19 cellular contexts compared by ENCODE assay signal in the genomic region with DNA sequence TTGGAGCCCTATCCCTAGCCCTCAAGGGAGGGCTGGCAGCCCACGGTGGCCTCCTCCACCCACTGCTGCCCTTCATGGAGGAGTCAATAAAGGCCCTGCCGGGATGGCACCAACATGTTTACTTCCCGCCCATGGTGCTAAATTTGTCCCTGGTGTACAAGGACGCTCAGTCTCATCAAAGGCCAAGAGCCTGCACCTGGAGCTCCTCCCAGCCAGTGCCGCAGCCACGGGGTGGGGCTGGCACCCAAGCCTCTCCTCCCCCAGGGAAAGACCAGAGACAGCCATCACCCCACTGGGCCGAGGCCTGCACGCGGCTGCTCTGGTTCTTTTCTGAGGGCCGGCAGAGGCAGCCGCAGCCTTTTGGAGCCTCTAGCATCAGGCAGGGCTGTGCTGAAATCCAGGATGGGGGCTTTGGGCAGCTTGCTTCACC. TPM values are rescaled to one million over a fixed set of nuclear protein-coding genes. Genes with fewer than 3 reads are reported as not detected.
DNase-seq lines count a peak whose midpoint lies in the region; ATAC-seq, FAIRE-seq and TF ChIP-seq lines count a peak whose summit lies in the region.
"Had no signal": no experiment of that assay in that cellular context is flagged by ENCODE, and none has a peak within 500 bp of the region (broad histone marks: within the 10 kb centered on the region; RNA-seq: fewer than 3 reads in every experiment).

No MANE protein-coding gene starts in this region.

- POLR2A ChIA-PET in HepG2 (lab: Yijun Ruan, JAX) = no interaction called here
- POLR2A ChIA-PET in OCI-LY7 (lab: Charles Lee) = no interaction called here

- H3K4me3 ChIP-seq in MM.1S (ENCODE audit: low read length) (no peak overlapping the region), heart left ventricle (no peak overlapping the region), HepG2 (replicated peaks in 1 of 3; ENCODE audit: insufficient read depth in 1 of 3, low read depth in 2 of 3, low read length in 3 of 3) (no peak overlapping the region), psoas muscle (no peak overlapping the region), OCI-LY7 (ENCODE audit: low read depth, low read length, poor library complexity, severe bottlenecking) (no peak overlapping the region)
- H3K4me3 ChIP-seq: K562, PC-9 had no signal

- H3F3A ChIP-seq in MM.1S (ENCODE audit: insufficient read depth, low read length) = no peaks in the 10 kb centered on the region

- H3K27ac ChIP-seq in MM.1S (ENCODE audit: low read length) (no peak overlapping the region), heart left ventricle (no peak overlapping the region), HepG2 (ENCODE audit: extremely low read length, insufficient read depth, low read length) (no peak overlapping the region), psoas muscle (no peak overlapping the region), OCI-LY7 (ENCODE audit: low read depth, low read length, poor library complexity, severe bottlenecking) (no peak overlapping the region)
- H3K27ac ChIP-seq: C4-2B, PC-9 had no signal

- TF ChIP-seq CTCF in MM.1S (IDR thresholded peaks at IDR 0.05; ENCODE audit: low read length) = no peak
- TF ChIP-seq CTCF in heart left ventricle (IDR thresholded peaks at IDR 0.05) = no peak
- TF ChIP-seq CTCF in HepG2 (CRISPR knock-in tag; IDR thresholded peaks at IDR 0.05) = no peak
- no peak for TF ChIP-seq CTCF in psoas muscle (IDR thresholded peaks at IDR 0.05)
- no peak for TF ChIP-seq CTCF in OCI-LY7 (conservative IDR thresholded peaks at IDR 0.05; ENCODE audit: low read length)

- no peaks in the 10 kb centered on the region for H3K9me2 ChIP-seq in MM.1S (replicated peaks; ENCODE audit: insufficient read depth, low read length)
- H3K9me2 ChIP-seq in OCI-LY7 (ENCODE audit: insufficient read depth, low read length) = no peaks in the 10 kb centered on the region

- TF ChIP-seq POLR2A in heart left ventricle (IDR thresholded peaks at IDR 0.05) = no peak
- TF ChIP-seq POLR2A in HepG2 (IDR thresholded peaks at IDR 0.05; ENCODE audit: insufficient read depth in 1 of 2, low read depth in 2 of 2, low read length in 2 of 2) = no peak

- H3K36me3 ChIP-seq in MM.1S (replicated peaks; ENCODE audit: insufficient read depth, low read length) (no peaks in the 10 kb centered on the region), heart left ventricle (no peaks in the 10 kb centered on the region), HepG2 (replicated peaks in 1 of 2; ENCODE audit: control insufficient read depth in 1 of 2, insufficient read depth in 2 of 2, low read length in 2 of 2) (no peaks in the 10 kb centered on the region), psoas muscle (ENCODE audit: insufficient read depth in 1 of 2, low read depth in 1 of 2) (no peaks in the 10 kb centered on the region), OCI-LY7 (ENCODE audit: insufficient read depth, low read length) (no peaks in the 10 kb centered on the region)

- H3K79me2 ChIP-seq in MM.1S (ENCODE audit: low read length) (no peaks in the 10 kb centered on the region), HepG2 (ENCODE audit: insufficient read depth, low read length) (no peaks in the 10 kb centered on the region), OCI-LY7 (ENCODE audit: insufficient read depth, low read depth, low read length) (no peaks in the 10 kb centered on the region)

- no peak for TF ChIP-seq RAD21 in HepG2 (CRISPR knock-in tag; IDR thresholded peaks at IDR 0.05)

- 65 to 76% (median 70%) methylated on average over 8 to 11 of the region's 11 CpGs for WGBS in heart left ventricle, 4 donors
- 4% methylated on average over 5 of the region's 11 CpGs for WGBS in HepG2 (ENCODE audit: low lambda C conversion rate)
- WGBS in psoas muscle, 3 donors = 53 to 54% (median 54%) methylated on average over 9 to 11 of the region's 11 CpGs

- intact Hi-C loops in heart left ventricle (cut with DNase I) (no loop called here), HepG2 (cut with micrococcal nuclease; ENCODE audit: unreplicated experiment) (no loop called here), psoas muscle (cut with DNase I) (no loop called here), OCI-LY7 (cut with micrococcal nuclease; ENCODE audit: unreplicated experiment) (no loop called here)

- ATAC-seq in heart left ventricle (peak; percentile 53 to 76 (median 63)), HepG2 (peak; percentile 14; the same call in 2 of the 3 replicates), psoas muscle (peak; percentile 28 to 85 (median 74)), HG02884 (IDR thresholded peaks at IDR 0.05; ENCODE audit: unreplicated experiment) (no peak), GM21529 (IDR thresholded peaks at IDR 0.05; ENCODE audit: unreplicated experiment) (no peak)
- ATAC-seq: K562 had no signal

- CTCF ChIA-PET in HepG2 (lab: Yijun Ruan, JAX; ENCODE audit: low intra/inter-chr PET ratio, low total read pairs) = no interaction called here
- CTCF ChIA-PET in OCI-LY7 (lab: Charles Lee; ENCODE audit: unreplicated experiment) = interaction anchor here (0.6 kb wide), 1 partner anchor 851 kb away, joined by 4 read pairs; no protein-coding TSS in a partner anchor

- no peak overlapping the region for H3K9ac ChIP-seq in MM.1S (ENCODE audit: low read length)
- no peak overlapping the region for H3K9ac ChIP-seq in HepG2 (ENCODE audit: insufficient read depth, low read depth, low read length)

- in situ Hi-C loops in HepG2 (cut with HindIII; ENCODE audit: extremely low pct_ligation_motif_present, low pct_unique_long_range_greater_than_20kb) = no loop called here

- no peaks in the 10 kb centered on the region for H3K4me1 ChIP-seq in MM.1S (ENCODE audit: low read length)
- H3K4me1 ChIP-seq in heart left ventricle = peaks cover 0 to 16% (median 9%) of the 10 kb centered on the region in 12 donors
- peaks cover 60% of the 10 kb centered on the region for H3K4me1 ChIP-seq in HepG2 (ENCODE audit: insufficient read depth, low read length)
- H3K4me1 ChIP-seq in psoas muscle = peaks cover 6% of the 10 kb centered on the region
- H3K4me1 ChIP-seq in OCI-LY7 (ENCODE audit: insufficient read depth, low read length, poor library complexity, severe bottlenecking) = no peaks in the 10 kb centered on the region

- peaks cover 60% of the 10 kb centered on the region for H3K27me3 ChIP-seq in MM.1S (replicated peaks; ENCODE audit: insufficient read depth, low read length)
- no peaks in the 10 kb centered on the region for H3K27me3 ChIP-seq in heart left ventricle
- peaks cover 13 to 91% of the 10 kb centered on the region in 2 experiments for H3K27me3 ChIP-seq in HepG2 (ENCODE audit: control insufficient read depth in 1 of 2, insufficient read depth in 2 of 2, low read length in 2 of 2)
- no peaks in the 10 kb centered on the region for H3K27me3 ChIP-seq in psoas muscle (ENCODE audit: insufficient read depth in 3 of 3, low read length in 2 of 3)

- peak; percentile 19 for DNase-seq in MM.1S
- DNase-seq in heart left ventricle = peak in 2 of 5 donors; percentile 58 to 66
- peak; percentile 32 for DNase-seq in HepG2 (ENCODE audit: low spot score)
- DNase-seq in psoas muscle = peak; percentile 13 to 57
- DNase-seq in OCI-LY7 (ENCODE audit: low spot score) = no peak
- DNase-seq: DND-41, HFFc6, MV-4-11, NCI-H1417 treated with DMSO at 0.1 percent for 48 hours, NCI-H187 treated with DMSO at 0.1 percent for 48 hours, NCI-H345, NCI-H524 treated with DMSO at 0.1 percent for 48 hours, PC-9, SW 1271 had no signal

- TF ChIP-seq EP300 in HepG2 (IDR thresholded peaks at IDR 0.05; ENCODE audit: low read depth in 2 of 2, low read length in 2 of 2) = no peak
- no peak for TF ChIP-seq EP300 in HepG2 (CRISPR knock-in tag; IDR thresholded peaks at IDR 0.05; ENCODE audit: borderline replicate concordance)

- H3K9me3 ChIP-seq in MM.1S (replicated peaks; ENCODE audit: insufficient read depth, low read length) (no peaks in the 10 kb centered on the region), heart left ventricle (no peaks in the 10 kb centered on the region), HepG2 (ENCODE audit: low read length) (no peaks in the 10 kb centered on the region), psoas muscle (no peaks in the 10 kb centered on the region), OCI-LY7 (ENCODE audit: low read length) (no peaks in the 10 kb centered on the region)

- no peak overlapping the region for H3K4me2 ChIP-seq in MM.1S (ENCODE audit: low read depth, low read length)
- H3K4me2 ChIP-seq in HepG2 (ENCODE audit: low read depth, low read length) = no peak overlapping the region
- no peak overlapping the region for H3K4me2 ChIP-seq in OCI-LY7 (ENCODE audit: low read length)
- H3K4me2 ChIP-seq: PC-9 had no signal

- BruUV-seq in HepG2 (replicated peaks; lab: Mats Ljungman, UMichigan) (no TSS peak), OCI-LY7 (replicated peaks; lab: Mats Ljungman, UMichigan) (no TSS peak)

- H4K20me1 ChIP-seq in MM.1S (ENCODE audit: insufficient read depth, low read length) (no peaks in the 10 kb centered on the region), HepG2 (ENCODE audit: insufficient read depth, low read length) (no peaks in the 10 kb centered on the region), OCI-LY7 (ENCODE audit: insufficient read depth, low read length) (no peaks in the 10 kb centered on the region)

- no peak for FAIRE-seq in HepG2 (lab: Jason Lieb, UNC)
- FAIRE-seq: H54, K562 had no signal

- no peak overlapping the region for H2AFZ ChIP-seq in MM.1S (ENCODE audit: low read length)
- H2AFZ ChIP-seq in HepG2 (ENCODE audit: low read length) = no peak overlapping the region
- H2AFZ ChIP-seq in OCI-LY7 (ENCODE audit: low read length) = no peak overlapping the region
- H2AFZ ChIP-seq: PC-9 had no signal

RNA-seq across cellular contexts. Expression of a gene that starts 34.8 kb away (rescaled TPM):
- 10 to 100 TPM; 45.5 to 87.9 (median 52.9) TPM for total RNA-seq in heart left ventricle
- 10 to 100 TPM; 54.9 to 55.8 TPM for polyA plus RNA-seq in heart left ventricle
- 19.2 and 29.2 TPM in 2 replicates for total RNA-seq in HepG2 (2016; rRNA removed; fragmentation: Illumina TruSeq; extraction: Trizol)
- total RNA-seq in HepG2 (2016; cell fraction: cytosol; rRNA removed; fragmentation: Illumina TruSeq; extraction: Trizol; ENCODE audit: low read depth) = 24.1 and 24.5 TPM in 2 replicates
- 16.2 and 29.2 TPM in 2 replicates for total RNA-seq in HepG2 (2016; cell fraction: insoluble cytoplasmic fraction; rRNA removed; fragmentation: Illumina TruSeq; extraction: Trizol)
- total RNA-seq in HepG2 (2016; cell fraction: membrane; rRNA removed; fragmentation: Illumina TruSeq; extraction: Trizol) = 50.6 and 51.0 TPM in 2 replicates
- total RNA-seq in HepG2 (2016; cell fraction: nucleus; rRNA removed; fragmentation: Illumina TruSeq; extraction: Trizol) = 14.5 and 14.9 TPM in 2 replicates
- polyA plus RNA-seq in HepG2 (2011; rRNA removed) = 18.9 and 23.8 TPM in 2 replicates
- 20.3 and 28.6 TPM in 2 replicates for polyA plus RNA-seq in HepG2 (2011; cell fraction: cytosol; rRNA removed)
- polyA plus RNA-seq in HepG2 (2011; cell fraction: nucleus; rRNA removed) = 25.5 and 28.6 TPM in 2 replicates
- polyA plus RNA-seq in HepG2 (2012) = 42.6 and 48.4 TPM in 2 replicates
- polyA plus RNA-seq in HepG2 (2016; cell fraction: cytosol; fragmentation: Illumina TruSeq; extraction: Trizol; ENCODE audit: low read depth) = 68.3 and 74.3 TPM in 2 replicates
- polyA plus RNA-seq in HepG2 (2016; cell fraction: insoluble cytoplasmic fraction; fragmentation: Illumina TruSeq; extraction: Trizol; ENCODE audit: low read depth) = 28.2 and 39.1 TPM in 2 replicates
- 81.0 and 95.6 TPM in 2 replicates for polyA plus RNA-seq in HepG2 (2016; cell fraction: membrane; fragmentation: Illumina TruSeq; extraction: Trizol; ENCODE audit: low read depth)
- 27.8 and 30.7 TPM in 2 replicates for polyA plus RNA-seq in HepG2 (2016; cell fraction: nucleus; fragmentation: Illumina TruSeq; extraction: Trizol; ENCODE audit: insufficient read depth, low read depth)
- 26.4 and 69.1 TPM in 2 replicates for polyA minus RNA-seq in HepG2 (2011; rRNA and poly(A)+ RNA removed; ENCODE audit: low replicate concordance)
- 27.2 and 30.5 TPM in 2 replicates for polyA minus RNA-seq in HepG2 (2011; cell fraction: cytosol; rRNA and poly(A)+ RNA removed)
- polyA minus RNA-seq in HepG2 (2011; cell fraction: nucleus; rRNA and poly(A)+ RNA removed) = 13.6 and 15.8 TPM in 2 replicates
- 100 to 1,000 TPM in 3 of 4 donors, 10 to 100 TPM in 1; 84.3 to 192 (median 147) TPM for total RNA-seq in psoas muscle
- 100 to 1,000 TPM in 1 of 3 donors, 10 to 100 TPM in 2; 37.7 to 156 (median 76.4) TPM for polyA plus RNA-seq in psoas muscle
- total RNA-seq in OCI-LY7 (2014; rRNA removed; shearing (Covaris generic)) = 0.05 and 0.25 TPM in 2 replicates
- total RNA-seq in OCI-LY7 (2022) = 0.40 and 0.44 TPM in 2 replicates

Comparison
In these comparisons a context has a peak if more than half of its experiments do, and no peak if none do; other contexts are left out.
1. ATAC-seq: peak in heart left ventricle (4 of 4), HepG2 (single experiment) and psoas muscle (4 of 4); none in HG02884 (single experiment) and GM21529 (single experiment).
2. RNA of a gene that starts 34.8 kb away (total RNA-seq): 84.3 to 192 TPM in psoas muscle, 45.5 to 87.9 TPM in heart left ventricle and 14.5 to 51.0 TPM in HepG2; 0.05 to 0.44 TPM in OCI-LY7; every median in the first group is over 10 times any median in the second.